19 cellular contexts compared by ENCODE assay signal in genomic region chr2:241953324-241953851, GRCh38.
"Had no signal": no experiment of that assay in that cellular context is flagged by ENCODE, and none has a peak within 500 bp of the region (broad histone marks: within the 10 kb centered on the region; RNA-seq: fewer than 3 reads in every experiment).

No MANE protein-coding gene starts in this region.

- H3K27ac ChIP-seq: KMS-11, RWPE1 had no signal

- H3K9ac ChIP-seq: KMS-11, SK-N-SH had no signal

- FAIRE-seq: K562 had no signal

- H3K9me3 ChIP-seq: SK-N-SH had no signal

- ATAC-seq: K562 had no signal

- H3K4me2 ChIP-seq: KMS-11, SK-N-SH had no signal

- H3K4me3 ChIP-seq: K562 had no signal

- DNase-seq: Kasumi-1, MM.1S, NCI-H1092 treated with DMSO at 0.1 percent for 48 hours, NCI-H1436, NCI-H187, NCI-H2029, NCI-H2081 treated with DMSO at 0.1 percent for 48 hours, NCI-H2171, NCI-H226, NCI-H446, NCI-H510A, NCI-H524 treated with DMSO at 0.1 percent for 48 hours, NCI-H69, NCI-H774, SHP77, SK-N-SH had no signal
